ENCODE assay signal across 8 cellular contexts in the genomic region with DNA sequence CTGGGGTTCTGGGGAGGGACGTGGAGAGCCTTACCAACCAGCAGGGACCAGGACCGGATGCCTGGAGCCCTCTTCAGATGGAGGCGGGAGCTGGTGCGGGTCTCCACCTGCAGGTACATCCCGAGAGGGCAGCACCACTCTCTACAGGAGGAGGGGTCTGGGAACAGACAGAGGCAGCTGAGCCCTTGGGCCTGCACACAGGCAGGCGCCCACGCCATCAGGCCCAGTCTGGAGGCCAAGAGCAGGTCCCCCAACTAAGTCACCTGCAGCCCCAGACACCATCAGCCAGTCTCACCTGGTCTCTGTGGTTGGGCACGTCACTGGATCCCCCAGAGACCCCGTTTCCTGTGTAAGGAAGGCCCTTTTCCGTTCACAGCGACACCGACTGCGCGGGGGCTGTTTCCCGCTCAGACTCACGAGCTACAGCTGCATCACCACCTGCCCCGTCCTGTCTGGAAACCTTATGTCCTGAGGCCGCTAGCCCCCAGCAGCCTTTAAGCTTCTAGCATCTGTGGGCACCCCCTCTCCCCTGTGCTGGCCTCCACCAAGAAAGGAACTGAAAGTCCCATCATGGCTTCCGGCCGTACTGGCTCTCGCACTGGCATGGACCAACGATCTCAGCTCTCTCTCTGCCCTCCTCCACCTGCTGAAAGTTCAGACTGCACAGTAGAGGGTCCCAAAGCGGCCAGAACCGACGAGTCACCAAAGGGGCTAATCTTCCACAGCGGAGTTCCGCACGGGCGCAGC. TPM values are rescaled to one million over a fixed set of nuclear protein-coding genes. Genes with fewer than 3 reads are reported as not detected.
DNase-seq lines count a peak whose midpoint lies in the region; ATAC-seq and TF ChIP-seq lines count a peak whose summit lies in the region.

No MANE protein-coding gene starts in this region.

- no peaks in the 10 kb centered on the region for H3K36me3 ChIP-seq in breast epithelium
- H3K36me3 ChIP-seq in mucosa of stomach (ENCODE audit: control insufficient read depth, insufficient read depth, low read length): no peaks in the 10 kb centered on the region

- no peak for TF ChIP-seq POLR2A in breast epithelium (IDR thresholded peaks at IDR 0.05)

- peaks cover 23 to 37% of the 10 kb centered on the region in 2 donors for H3K4me1 Mint-ChIP-seq in stimulated activated naive B cell treated with anti-CD40 and anti-IgM and Interleukin-4, amounts not matched to agents 10 μg/mL and 1 μg/mL and 100 μg/mL, for 72 hours

- peak overlapping the region; percentile 100 for H3K27ac Mint-ChIP-seq in stimulated activated naive B cell treated with anti-CD40 and anti-IgM and Interleukin-4, amounts not matched to agents 10 μg/mL and 1 μg/mL and 100 μg/mL, for 72 hours

- peak; percentile 60 for ATAC-seq in HG03159 (IDR thresholded peaks at IDR 0.05; ENCODE audit: unreplicated experiment)
- peak; percentile 81 to 84 for ATAC-seq in stimulated activated naive B cell treated with anti-CD40 and anti-IgM and Interleukin-4, amounts not matched to agents 10 μg/mL and 1 μg/mL and 100 μg/mL, for 72 hours (replicated peaks)

- H3K4me3 Mint-ChIP-seq in stimulated activated naive B cell treated with anti-CD40 and anti-IgM and Interleukin-4, amounts not matched to agents 10 μg/mL and 1 μg/mL and 100 μg/mL, for 72 hours: peak overlapping the region; percentile 92 to 97

- H3K36me3 Mint-ChIP-seq in stimulated activated naive B cell treated with anti-CD40 and anti-IgM and Interleukin-4, amounts not matched to agents 10 μg/mL and 1 μg/mL and 100 μg/mL, for 72 hours: peaks cover 15 to 22% of the 10 kb centered on the region in 2 donors

- H3K9me3 ChIP-seq in breast epithelium (no peaks in the 10 kb centered on the region), mucosa of stomach (ENCODE audit: control insufficient read depth, low read length) (no peaks in the 10 kb centered on the region)

- H3K4me3 ChIP-seq in breast epithelium: peak overlapping the region; percentile 79 to 97 (median 82)
- H3K4me3 ChIP-seq in mucosa of stomach (ENCODE audit: low read length): peak overlapping the region; percentile 71

- H3K4me1 ChIP-seq in breast epithelium: peaks cover 16 to 25% of the 10 kb centered on the region in 2 donors
- H3K4me1 ChIP-seq in mucosa of stomach (ENCODE audit: control insufficient read depth, insufficient read depth, low read length): peaks cover 14% of the 10 kb centered on the region

- DNase-seq in NCI-H748 (lab: John Stamatoyannopoulos, UW; ENCODE audit: unreplicated experiment) (peak; percentile 45), NCI-H748 treated with DMSO at 0.1 percent for 48 hours (lab: John Stamatoyannopoulos, UW) (no peak), T-helper 9 cell (peak; percentile 67), breast epithelium (ENCODE audit: low spot score in 2 of 2) (no peak), mucosa of gallbladder (ENCODE audit: low spot score) (no peak)
- DNase-seq in stimulated activated naive B cell treated with anti-CD40 and anti-IgM and Interleukin-4, amounts not matched to agents 10 μg/mL and 1 μg/mL and 100 μg/mL, for 72 hours: peak; percentile 92

- H3K9ac ChIP-seq in mucosa of stomach (ENCODE audit: low read length): peak overlapping the region; percentile 86

- H3K27ac ChIP-seq in breast epithelium: peak overlapping the region; percentile 87 to 91

- intact Hi-C loops in breast epithelium (cut with DNase I; ENCODE audit: low total_unique reads): no loop called here

- no peaks in the 10 kb centered on the region for H3K9me3 Mint-ChIP-seq in stimulated activated naive B cell treated with anti-CD40 and anti-IgM and Interleukin-4, amounts not matched to agents 10 μg/mL and 1 μg/mL and 100 μg/mL, for 72 hours

- H3K27me3 Mint-ChIP-seq in stimulated activated naive B cell treated with anti-CD40 and anti-IgM and Interleukin-4, amounts not matched to agents 10 μg/mL and 1 μg/mL and 100 μg/mL, for 72 hours: no peaks in the 10 kb centered on the region

- H3K27me3 ChIP-seq in breast epithelium (no peaks in the 10 kb centered on the region), mucosa of stomach (ENCODE audit: control insufficient read depth, insufficient read depth, low read length) (no peaks in the 10 kb centered on the region)

- no peak for TF ChIP-seq CTCF in breast epithelium (IDR thresholded peaks at IDR 0.05)

RNA-seq across cellular contexts. Expression of gene CYBC1, which starts 1.2 kb away (rescaled TPM):
- 10 to 100 TPM; 54.7 to 71.4 (median 61.9) TPM for total RNA-seq in breast epithelium
- 114 TPM for total RNA-seq in mucosa of gallbladder

RNA-seq across cellular contexts. Expression of gene NARF, which starts 9.2 kb away (rescaled TPM):
- 10 to 100 TPM; 31.9 to 59.5 (median 44.9) TPM for total RNA-seq in breast epithelium
- total RNA-seq in mucosa of gallbladder: 80.0 TPM

RNA-seq across cellular contexts. Expression of gene OGFOD3, which starts 30.9 kb away (rescaled TPM):
- 10 to 100 TPM; 26.3 to 32.8 (median 28.5) TPM for total RNA-seq in breast epithelium
- total RNA-seq in mucosa of gallbladder: 45.6 TPM

RNA-seq across cellular contexts. Expression of gene HEXD, which starts 31.2 kb away (rescaled TPM):
- 100 to 1,000 TPM in 1 of 3 donors, 10 to 100 TPM in 2; 48.2 to 157 (median 68.2) TPM for total RNA-seq in breast epithelium
- total RNA-seq in mucosa of gallbladder: 55.1 TPM

Comparison
In these comparisons a context has a peak if more than half of its experiments do, and no peak if none do; other contexts are left out.
1. DNase-seq: peak in NCI-H748 (single experiment), T-helper 9 cell (single experiment) and stimulated activated naive B cell treated with anti-CD40 and anti-IgM and Interleukin-4, amounts not matched to agents 10 μg/mL and 1 μg/mL and 100 μg/mL, for 72 hours (single experiment); none in NCI-H748 treated with DMSO at 0.1 percent for 48 hours (single experiment), breast epithelium (0 of 2) and mucosa of gallbladder (single experiment).